Comparison of ENCODE assay signal across 8 cellular contexts in genomic region chr18:43620936-43621335, GRCh38.
DNase-seq lines count a peak whose midpoint lies in the region; ATAC-seq and TF ChIP-seq lines count a peak whose summit lies in the region.

No MANE protein-coding gene starts in this region.

- no peaks in the 10 kb centered on the region for H3K4me1 Mint-ChIP-seq in activated CD8-positive, alpha-beta T cell treated with anti-CD3 and anti-CD28 coated beads for 36 hours (ENCODE audit: low read depth)

- H2BK120ac ChIP-seq in neuronal stem cell (ENCODE audit: low read depth, low read length), result no peak overlapping the region

- TF ChIP-seq POLR2A in esophagus muscularis mucosa (IDR thresholded peaks at IDR 0.05; ENCODE audit: low read depth), result no peak

- H3K14ac ChIP-seq in neuronal stem cell (ENCODE audit: low read length), result no peak overlapping the region

- H3K27me3 Mint-ChIP-seq in activated CD8-positive, alpha-beta T cell treated with anti-CD3 and anti-CD28 coated beads for 36 hours, result peaks cover 3% of the 10 kb centered on the region

- no peak overlapping the region for H4K8ac ChIP-seq in neuronal stem cell (ENCODE audit: low read depth, low read length)

- no peak for TF ChIP-seq EP300 in esophagus muscularis mucosa (IDR thresholded peaks at IDR 0.05)

- H3K36me3 Mint-ChIP-seq in activated CD8-positive, alpha-beta T cell treated with anti-CD3 and anti-CD28 coated beads for 36 hours (ENCODE audit: low read depth), result no peaks in the 10 kb centered on the region

- no peaks in the 10 kb centered on the region for H4K20me1 ChIP-seq in OCI-LY1 (ENCODE audit: insufficient read depth, low read length)

- H2BK5ac ChIP-seq in neuronal stem cell (ENCODE audit: low read length), result no peak overlapping the region

- no peak overlapping the region for H4K91ac ChIP-seq in neuronal stem cell (ENCODE audit: low read depth, low read length, poor library complexity)

- no peak overlapping the region for H2BK15ac ChIP-seq in neuronal stem cell (ENCODE audit: low read length)

- H3K27ac ChIP-seq in OCI-LY1 (ENCODE audit: low read depth, low read length, poor library complexity, severe bottlenecking) (no peak overlapping the region), esophagus muscularis mucosa (replicated peaks in 1 of 4) (no peak overlapping the region), neuronal stem cell (replicated peaks; ENCODE audit: low read length) (no peak overlapping the region)

- H3K4me2 ChIP-seq in OCI-LY1 (ENCODE audit: low read length), result no peak overlapping the region
- no peak overlapping the region for H3K4me2 ChIP-seq in neuronal stem cell (ENCODE audit: insufficient read depth, low read length, poor library complexity, severe bottlenecking)

- no peak overlapping the region for H2AK5ac ChIP-seq in neuronal stem cell (ENCODE audit: low read depth, low read length)

- no peak overlapping the region for H3K23ac ChIP-seq in neuronal stem cell (ENCODE audit: low read depth, low read length, poor library complexity)

- DNase-seq in AG20443 (ENCODE audit: low spot score) (peak; percentile 53), esophagus muscularis mucosa (ENCODE audit: extremely low spot score) (no peak), neuronal stem cell (ENCODE audit: low spot score) (peak; percentile 45), GF-D8 (lab: John Stamatoyannopoulos, UW) (no peak)
- DNase-seq in activated CD8-positive, alpha-beta T cell treated with anti-CD3 and anti-CD28 coated beads for 36 hours, result no peak

- H2BK12ac ChIP-seq in neuronal stem cell (ENCODE audit: low read length), result no peak overlapping the region

- H3K79me2 ChIP-seq in OCI-LY1 (ENCODE audit: insufficient read depth, low read length), result no peaks in the 10 kb centered on the region

- POLR2A ChIA-PET in activated CD8-positive, alpha-beta T cell treated with anti-CD3 and anti-CD28 coated beads for 36 hours (lab: Charles Lee), result no interaction called here

- H3F3A ChIP-seq in OCI-LY1 (ENCODE audit: insufficient read depth, low read length), result no peaks in the 10 kb centered on the region

- no peak overlapping the region for H3K9ac ChIP-seq in OCI-LY1 (ENCODE audit: low read length)
- no peak overlapping the region for H3K9ac ChIP-seq in neuronal stem cell (ENCODE audit: low read depth, low read length, poor library complexity)

- H3K4me3 ChIP-seq in OCI-LY1 (ENCODE audit: low read depth, low read length, poor library complexity, severe bottlenecking) (no peak overlapping the region), esophagus muscularis mucosa (no peak overlapping the region), neuronal stem cell (ENCODE audit: low read length in 2 of 2) (no peak overlapping the region)

- H3K18ac ChIP-seq in neuronal stem cell (ENCODE audit: low read length), result no peak overlapping the region

- H3K4ac ChIP-seq in neuronal stem cell (ENCODE audit: low read length), result no peak overlapping the region

- TF ChIP-seq CTCF in OCI-LY1 (IDR thresholded peaks at IDR 0.05; ENCODE audit: low read length), result peak; percentile 52
- peak; percentile 54 to 59 (median 54) for TF ChIP-seq CTCF in esophagus muscularis mucosa (IDR thresholded peaks at IDR 0.05)
- no peak for TF ChIP-seq CTCF in activated CD8-positive, alpha-beta T cell treated with anti-CD3 and anti-CD28 coated beads for 36 hours (IDR thresholded peaks at IDR 0.05)

- H3K9me2 ChIP-seq in OCI-LY1 (ENCODE audit: low read depth, low read length), result no peaks in the 10 kb centered on the region

- intact Hi-C loops in esophagus muscularis mucosa (cut with DNase I), result no loop called here
- intact Hi-C loops in activated CD8-positive, alpha-beta T cell treated with anti-CD3 and anti-CD28 coated beads for 36 hours (cut with micrococcal nuclease), result no loop called here

- H3K9me3 ChIP-seq in OCI-LY1 (ENCODE audit: low read length), result no peaks in the 10 kb centered on the region
- no peaks in the 10 kb centered on the region for H3K9me3 ChIP-seq in esophagus muscularis mucosa
- H3K9me3 ChIP-seq in neuronal stem cell (replicated peaks in 1 of 2; ENCODE audit: control insufficient read depth in 2 of 2, insufficient read depth in 1 of 2, low read depth in 1 of 2, low read length in 2 of 2), result no peaks in the 10 kb centered on the region

- H3K79me1 ChIP-seq in neuronal stem cell (ENCODE audit: low read depth, low read length), result no peaks in the 10 kb centered on the region

- WGBS in esophagus muscularis mucosa, result 19% methylated on average over 2 of the region's 2 CpGs
- no CpG with 5 or more reads among the region's 2 CpGs for WGBS in neuronal stem cell (ENCODE audit: extremely low coverage in 2 of 2, insufficient read length in 2 of 2, insufficient replicate concordance in 1 of 2), 2 donors

- no peaks in the 10 kb centered on the region for H3K27me3 ChIP-seq in OCI-LY1 (ENCODE audit: insufficient read depth, low read length)
- no peaks in the 10 kb centered on the region for H3K27me3 ChIP-seq in esophagus muscularis mucosa
- H3K27me3 ChIP-seq in neuronal stem cell (ENCODE audit: control insufficient read depth in 3 of 3, insufficient read depth in 3 of 3, low read depth in 1 of 3, low read length in 3 of 3), result no peaks in the 10 kb centered on the region

- CTCF ChIA-PET in activated CD8-positive, alpha-beta T cell treated with anti-CD3 and anti-CD28 coated beads for 36 hours (lab: Charles Lee), result interaction anchor here (0.6 to 1.8 kb wide), 6 partner anchors 8 to 1592 kb away, joined by 3 to 8 read pairs (median 4); no protein-coding TSS in a partner anchor

- no peak overlapping the region for H2AFZ ChIP-seq in OCI-LY1 (ENCODE audit: low read length)
- no peak overlapping the region for H2AFZ ChIP-seq in neuronal stem cell (ENCODE audit: low read length)

- ATAC-seq in GM18858 (IDR thresholded peaks at IDR 0.05; ENCODE audit: unreplicated experiment) (peak; percentile 71), HG03432 (IDR thresholded peaks at IDR 0.05; ENCODE audit: unreplicated experiment) (peak; percentile 75)
- no peak for ATAC-seq in activated CD8-positive, alpha-beta T cell treated with anti-CD3 and anti-CD28 coated beads for 36 hours

- H3K9me3 Mint-ChIP-seq in activated CD8-positive, alpha-beta T cell treated with anti-CD3 and anti-CD28 coated beads for 36 hours, result no peaks in the 10 kb centered on the region

- H3K36me3 ChIP-seq in OCI-LY1 (ENCODE audit: insufficient read depth, low read length) (no peaks in the 10 kb centered on the region), esophagus muscularis mucosa (no peaks in the 10 kb centered on the region), neuronal stem cell (replicated peaks in 1 of 2; ENCODE audit: control insufficient read depth in 2 of 2, insufficient read depth in 2 of 2, low read length in 2 of 2) (no peaks in the 10 kb centered on the region)

- H3K27ac Mint-ChIP-seq in activated CD8-positive, alpha-beta T cell treated with anti-CD3 and anti-CD28 coated beads for 36 hours, result no peak overlapping the region

- H3K4me1 ChIP-seq in OCI-LY1 (ENCODE audit: insufficient read depth, low read length, severe bottlenecking) (no peaks in the 10 kb centered on the region), esophagus muscularis mucosa (no peaks in the 10 kb centered on the region), neuronal stem cell (ENCODE audit: control insufficient read depth in 2 of 2, insufficient read depth in 1 of 2, low read depth in 1 of 2, low read length in 2 of 2) (no peaks in the 10 kb centered on the region)

- no peak overlapping the region for H3K4me3 Mint-ChIP-seq in activated CD8-positive, alpha-beta T cell treated with anti-CD3 and anti-CD28 coated beads for 36 hours

Comparison
In these comparisons a context has a peak if more than half of its experiments do, and no peak if none do; other contexts are left out.
1. DNase-seq: peak in AG20443 (single experiment) and neuronal stem cell (single experiment); none in esophagus muscularis mucosa (single experiment), GF-D8 (single experiment) and activated CD8-positive, alpha-beta T cell treated with anti-CD3 and anti-CD28 coated beads for 36 hours (single experiment).